Comparison of ENCODE assay signal across 14 cellular contexts in the genomic region with DNA sequence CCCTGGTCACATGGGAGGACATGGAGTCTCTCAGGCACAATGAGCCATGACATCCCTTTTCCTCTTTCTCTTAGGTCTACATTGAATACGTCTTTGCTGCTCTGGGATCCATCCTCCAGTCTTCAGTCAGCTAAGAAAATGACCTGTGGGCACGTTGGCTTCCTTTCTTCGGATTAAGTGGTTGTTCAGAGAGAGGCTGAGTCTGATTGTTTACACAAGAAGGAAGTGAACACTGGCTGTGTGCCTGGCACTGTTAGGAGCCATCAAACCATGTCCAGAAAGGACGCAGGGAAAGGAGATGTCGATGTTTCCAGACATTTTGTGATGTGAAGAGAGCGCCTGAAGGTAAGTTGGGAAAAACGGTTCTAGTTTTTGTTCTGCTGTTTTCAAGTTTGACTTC.
A peak's percentile ranks its signal among the peaks of the same experiment; 100 is the strongest.
DNase-seq lines count a peak whose midpoint lies in the region; ATAC-seq and TF ChIP-seq lines count a peak whose summit lies in the region.
"Had no signal": no experiment of that assay in that cellular context is flagged by ENCODE, and none has a peak within 500 bp of the region (broad histone marks: within the 10 kb centered on the region; RNA-seq: fewer than 3 reads in every experiment).

No MANE protein-coding gene starts in this region.

- peak; percentile 93 for ATAC-seq in PC-3
- peak; percentile 34 for ATAC-seq in mucosa of descending colon
- ATAC-seq in HG03342 (IDR thresholded peaks at IDR 0.05; ENCODE audit: unreplicated experiment): no peak
- no peak for ATAC-seq in GM21786 (IDR thresholded peaks at IDR 0.05; ENCODE audit: unreplicated experiment)

- H3K79me2 ChIP-seq in PC-3 (ENCODE audit: low read length): no peaks in the 10 kb centered on the region

- H3K36me3 ChIP-seq in PC-3 (ENCODE audit: low read depth, low read length) (no peaks in the 10 kb centered on the region), mucosa of descending colon (ENCODE audit: low read depth) (no peaks in the 10 kb centered on the region)
- H3K36me3 ChIP-seq: BLaER1 had no signal

- peak overlapping the region; percentile 60 for H3K4me2 ChIP-seq in PC-3 (ENCODE audit: low read length)
- H3K4me2 ChIP-seq: BLaER1 had no signal

- CTCF ChIA-PET in PC-3 (lab: Charles Lee): interaction anchor here (0.6 kb wide), 2 partner anchors 81 to 469 kb away, joined by 3 to 4 read pairs; no protein-coding TSS in a partner anchor

- intact Hi-C loops in PC-3 (cut with micrococcal nuclease): loop anchor here (2.0 to 10.0 kb wide), 2 partner anchors 111 to 145 kb away; no protein-coding TSS in a partner anchor
- intact Hi-C loops in mucosa of descending colon (cut with DNase I, micrococcal nuclease): no loop called here

- TF ChIP-seq CTCF in PC-3 (conservative IDR thresholded peaks at IDR 0.05; ENCODE audit: low read depth, low read length): no peak
- no peak for TF ChIP-seq CTCF in epithelial cell of proximal tubule (conservative IDR thresholded peaks at IDR 0.05; ENCODE audit: low read depth, low read length)
- TF ChIP-seq CTCF in mucosa of descending colon (IDR thresholded peaks at IDR 0.05): no peak

- H3K9ac ChIP-seq in PC-3 (ENCODE audit: low read length): peak overlapping the region; percentile 19; the same call in 1 of the 2 replicates
- H3K9ac ChIP-seq: BLaER1 had no signal

- H3K4me1 ChIP-seq in PC-3 (ENCODE audit: insufficient read depth, low read length) (peaks cover 23% of the 10 kb centered on the region), mucosa of descending colon (ENCODE audit: low read depth) (no peaks in the 10 kb centered on the region)
- H3K4me1 ChIP-seq: BLaER1 had no signal

- H2AFZ ChIP-seq in PC-3 (ENCODE audit: low read length): peak overlapping the region; percentile 57; the same call in 1 of the 2 replicates

- peak; percentile 36 for DNase-seq in ELR (ENCODE audit: low read depth)
- peak; percentile 82 for DNase-seq in PC-3
- peak; percentile 49 for DNase-seq in epithelial cell of proximal tubule (ENCODE audit: low read depth)
- DNase-seq in mucosa of descending colon: peak in 1 of 3 donors; percentile 23
- DNase-seq in activated CD4-positive, alpha-beta T cell treated with anti-CD3 and anti-CD28 coated beads for 48 hours: no peak
- no peak for DNase-seq in OCI-M1 (lab: John Stamatoyannopoulos, UW)
- DNase-seq: activated naive CD8-positive, alpha-beta T cell treated with anti-CD3 and anti-CD28 coated beads for 36 hours; H9; kidney; NCI-H82 had no signal

- H3K9me3 ChIP-seq in PC-3 (ENCODE audit: low read length): no peaks in the 10 kb centered on the region
- H3K9me3 ChIP-seq in mucosa of descending colon: peaks cover 1% of the 10 kb centered on the region

- no peaks in the 10 kb centered on the region for H3K9me2 ChIP-seq in PC-3 (replicated peaks; ENCODE audit: low read length)

- no TSS peak for BruUV-seq in PC-3 (replicated peaks; lab: Mats Ljungman, UMichigan)

- H3K27ac ChIP-seq in PC-3 (ENCODE audit: low read length): peak overlapping the region; percentile 59
- H3K27ac ChIP-seq: BLaER1, VCaP had no signal

- H3K4me3 ChIP-seq in PC-3 (ENCODE audit: low read length) (peak overlapping the region; percentile 11; the same call in 1 of the 2 replicates), epithelial cell of proximal tubule (ENCODE audit: low read depth, low read length) (no peak overlapping the region), mucosa of descending colon (no peak overlapping the region)
- H3K4me3 ChIP-seq: BLaER1 had no signal

- POLR2A ChIA-PET in PC-3 (lab: Charles Lee; ENCODE audit: unreplicated experiment): no interaction called here

- H3F3A ChIP-seq in PC-3 (ENCODE audit: low read length, unreplicated experiment): no peaks in the 10 kb centered on the region

- H4K20me1 ChIP-seq in PC-3 (ENCODE audit: low read length): no peaks in the 10 kb centered on the region
- H4K20me1 ChIP-seq: BLaER1 had no signal

- H3K27me3 ChIP-seq in PC-3 (ENCODE audit: low read length): no peaks in the 10 kb centered on the region
- H3K27me3 ChIP-seq: BLaER1 had no signal

Comparison
In these comparisons a context has a peak if more than half of its experiments do, and no peak if none do; other contexts are left out.
1. DNase-seq: peak in ELR (single experiment), PC-3 (single experiment) and epithelial cell of proximal tubule (single experiment); none in activated CD4-positive, alpha-beta T cell treated with anti-CD3 and anti-CD28 coated beads for 48 hours (single experiment) and OCI-M1 (single experiment).
2. ATAC-seq: peak in PC-3 (single experiment) and mucosa of descending colon (single experiment); none in HG03342 (single experiment) and GM21786 (single experiment).